Comparison of ENCODE assay signal across 24 cellular contexts in the genomic region with DNA sequence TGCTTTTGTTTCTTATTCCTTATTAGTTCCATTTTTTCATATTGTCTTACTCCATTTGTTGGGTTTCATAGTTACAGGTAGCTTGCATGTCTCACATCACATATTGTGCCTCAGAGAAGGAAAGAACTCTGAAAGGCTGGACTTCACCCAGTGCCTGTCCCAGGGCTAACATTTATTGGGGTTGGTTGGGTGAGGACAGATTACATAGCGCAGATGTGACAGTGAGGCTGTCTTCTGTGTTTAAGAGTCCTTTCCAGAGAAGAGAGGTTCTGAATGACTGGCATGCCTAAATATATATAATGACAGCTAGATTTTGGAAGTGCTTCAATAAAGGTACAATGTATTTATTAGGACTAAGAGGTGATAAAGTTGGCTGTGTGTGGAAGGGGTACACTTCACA. TPM values are rescaled to one million over a fixed set of nuclear protein-coding genes. Genes with fewer than 3 reads are reported as not detected.
A peak's percentile ranks its signal among the peaks of the same experiment; 100 is the strongest.
DNase-seq lines count a peak whose midpoint lies in the region; ATAC-seq and TF ChIP-seq lines count a peak whose summit lies in the region.
"Had no signal": no experiment of that assay in that cellular context is flagged by ENCODE, and none has a peak within 500 bp of the region (broad histone marks: within the 10 kb centered on the region; RNA-seq: fewer than 3 reads in every experiment).

No MANE protein-coding gene starts in this region.

- H3K27ac Mint-ChIP-seq in activated CD4-positive, alpha-beta T cell treated with anti-CD3 and anti-CD28 coated beads for 36 hours = peak overlapping the region; percentile 35
- H3K27ac Mint-ChIP-seq in natural killer cell (peak overlapping the region; percentile 62 to 92), endothelial cell (ENCODE audit: unreplicated experiment) (peak overlapping the region; percentile 2)
- H3K27ac Mint-ChIP-seq in natural killer cell treated with Interleukin-12 subunit alpha and Interleukin-12 subunit beta and Interleukin-15 and Interleukin-18, amount 100 ng/mL, for 72 hours = peak overlapping the region in 1 of 2 donors; percentile 97
- H3K27ac Mint-ChIP-seq in stimulated activated effector memory CD8-positive, alpha-beta T cell treated with anti-CD3 and anti-CD28 coated beads, Interleukin-12 subunit alpha, Interleukin-12 subunit beta, amount 100 ng/mL, for 72 hours = peak overlapping the region; percentile 33
- H3K27ac Mint-ChIP-seq: activated CD4-positive, alpha-beta memory T cell treated with anti-CD3 and anti-CD28 coated beads for 36 hours; activated naive CD8-positive, alpha-beta T cell treated with anti-CD3 and anti-CD28 coated beads for 36 hours; mesothelial cell of epicardium had no signal

- no peak for DNase-seq in activated CD4-positive, alpha-beta T cell treated with anti-CD3 and anti-CD28 coated beads for 36 hours
- no peak for DNase-seq in activated CD4-positive, alpha-beta T cell treated with anti-CD3 and anti-CD28 coated beads, Interleukin-2, amount 50 U/mL, for 4 hours
- no peak for DNase-seq in natural killer cell
- DNase-seq in natural killer cell treated with Interleukin-12 subunit alpha and Interleukin-12 subunit beta and Interleukin-15 and Interleukin-18, amount 100 ng/mL, for 72 hours (ENCODE audit: low spot score) = no peak
- no peak for DNase-seq in endothelial cell (ENCODE audit: low spot score)
- no peak for DNase-seq in stimulated activated effector memory CD8-positive, alpha-beta T cell treated with anti-CD3 and anti-CD28 coated beads, Interleukin-12 subunit alpha, Interleukin-12 subunit beta, amount 100 ng/mL, for 72 hours (ENCODE audit: low spot score in 2 of 2)
- DNase-seq in NCI-H1105 treated with DMSO at 0.1 percent for 48 hours (lab: John Stamatoyannopoulos, UW) = no peak
- DNase-seq in NCI-H1105 (lab: John Stamatoyannopoulos, UW) = no peak
- DNase-seq: activated CD4-positive, alpha-beta memory T cell treated with anti-CD3 and anti-CD28 coated beads for 36 hours; activated CD8-positive, alpha-beta memory T cell treated with anti-CD3 and anti-CD28 coated beads, Interleukin-2, amount 50 U/mL, for 48 hours; activated naive CD8-positive, alpha-beta T cell treated with anti-CD3 and anti-CD28 coated beads for 36 hours; central memory CD4-positive, alpha-beta T cell; glutamatergic neuron; GOT3; naive B cell; NCI-H1092 treated with DMSO at 0.1 percent for 48 hours; NCI-H1930; NCI-H2171 treated with DMSO at 0.1 percent for 48 hours; NCI-H510A treated with DMSO at 0.1 percent for 48 hours; RPMI8226; stimulated activated CD4-positive, alpha-beta T cell treated with anti-CD3 and anti-CD28 coated beads, Interleukin-2, amount 100 ng/mL, for 24 hours; thyroid gland had no signal

- POLR2A ChIA-PET in activated CD4-positive, alpha-beta T cell treated with anti-CD3 and anti-CD28 coated beads for 36 hours (lab: Charles Lee) = no interaction called here

- no peak overlapping the region for H3K4me3 Mint-ChIP-seq in activated CD4-positive, alpha-beta T cell treated with anti-CD3 and anti-CD28 coated beads for 36 hours
- H3K4me3 Mint-ChIP-seq in natural killer cell = peak overlapping the region; percentile 2
- H3K4me3 Mint-ChIP-seq in natural killer cell treated with Interleukin-12 subunit alpha and Interleukin-12 subunit beta and Interleukin-15 and Interleukin-18, amount 100 ng/mL, for 72 hours = no peak overlapping the region
- no peak overlapping the region for H3K4me3 Mint-ChIP-seq in endothelial cell (ENCODE audit: unreplicated experiment)
- no peak overlapping the region for H3K4me3 Mint-ChIP-seq in stimulated activated effector memory CD8-positive, alpha-beta T cell treated with anti-CD3 and anti-CD28 coated beads, Interleukin-12 subunit alpha, Interleukin-12 subunit beta, amount 100 ng/mL, for 72 hours
- H3K4me3 Mint-ChIP-seq: activated CD4-positive, alpha-beta memory T cell treated with anti-CD3 and anti-CD28 coated beads for 36 hours; mesothelial cell of epicardium had no signal

- no peak for TF ChIP-seq CTCF in natural killer cell (IDR thresholded peaks at IDR 0.05)
- no peak for TF ChIP-seq CTCF in endothelial cell (IDR thresholded peaks at IDR 0.05; ENCODE audit: unreplicated experiment)

- intact Hi-C loops in activated CD4-positive, alpha-beta T cell treated with anti-CD3 and anti-CD28 coated beads for 36 hours (cut with DNase I, micrococcal nuclease) = loop anchor here (5.0 to 10.0 kb wide), 4 partner anchors 411 to 1961 kb away; partner anchors contain the start of genes IL15 (in 1 of the 2), SCOC (in 1 of the 2), SETD7 (in 1 of the 2) and USP38 (in 1 of the 2)
- intact Hi-C loops in natural killer cell (cut with micrococcal nuclease) = loop anchor here (5.0 to 10.0 kb wide), 3 partner anchors 699 to 1961 kb away; partner anchors contain the start of genes ELMOD2, SCOC and USP38

- no peak for ATAC-seq in activated CD4-positive, alpha-beta T cell treated with anti-CD3 and anti-CD28 coated beads for 36 hours
- no peak for ATAC-seq in natural killer cell
- ATAC-seq in natural killer cell treated with Interleukin-12 subunit alpha and Interleukin-12 subunit beta and Interleukin-15 and Interleukin-18, amount 100 ng/mL, for 72 hours = no peak
- no peak for ATAC-seq in stimulated activated effector memory CD8-positive, alpha-beta T cell treated with anti-CD3 and anti-CD28 coated beads, Interleukin-12 subunit alpha, Interleukin-12 subunit beta, amount 100 ng/mL, for 72 hours
- ATAC-seq: activated CD4-positive, CD25-positive, alpha-beta regulatory T cell treated with anti-CD3 and anti-CD28 coated beads, Interleukin-2, amount 50 U/mL, for 24 hours had no signal

- peaks cover 46% of the 10 kb centered on the region for H3K36me3 Mint-ChIP-seq in activated CD4-positive, alpha-beta T cell treated with anti-CD3 and anti-CD28 coated beads for 36 hours (ENCODE audit: low read depth)
- H3K36me3 Mint-ChIP-seq in natural killer cell (peaks cover 5% of the 10 kb centered on the region), endothelial cell (ENCODE audit: low read depth, unreplicated experiment) (peaks cover 13% of the 10 kb centered on the region)
- peaks cover 21% of the 10 kb centered on the region for H3K36me3 Mint-ChIP-seq in natural killer cell treated with Interleukin-12 subunit alpha and Interleukin-12 subunit beta and Interleukin-15 and Interleukin-18, amount 100 ng/mL, for 72 hours
- peaks cover 75% of the 10 kb centered on the region for H3K36me3 Mint-ChIP-seq in stimulated activated effector memory CD8-positive, alpha-beta T cell treated with anti-CD3 and anti-CD28 coated beads, Interleukin-12 subunit alpha, Interleukin-12 subunit beta, amount 100 ng/mL, for 72 hours

- H3K27me3 Mint-ChIP-seq in activated CD4-positive, alpha-beta T cell treated with anti-CD3 and anti-CD28 coated beads for 36 hours = no peaks in the 10 kb centered on the region
- peaks cover 6 to 13% of the 10 kb centered on the region in 2 donors for H3K27me3 Mint-ChIP-seq in natural killer cell (ENCODE audit: low read depth in 2 of 2)
- peaks cover 6 to 8% of the 10 kb centered on the region in 2 donors for H3K27me3 Mint-ChIP-seq in natural killer cell treated with Interleukin-12 subunit alpha and Interleukin-12 subunit beta and Interleukin-15 and Interleukin-18, amount 100 ng/mL, for 72 hours
- H3K27me3 Mint-ChIP-seq in endothelial cell (ENCODE audit: unreplicated experiment) = peaks cover 3% of the 10 kb centered on the region
- H3K27me3 Mint-ChIP-seq: activated naive CD8-positive, alpha-beta T cell treated with anti-CD3 and anti-CD28 coated beads for 36 hours had no signal

- CTCF ChIA-PET in activated CD4-positive, alpha-beta T cell treated with anti-CD3 and anti-CD28 coated beads for 36 hours (lab: Charles Lee) = interaction anchor here (0.6 kb wide), 1 partner anchor 1902 kb away, joined by 4 read pairs; no protein-coding TSS in a partner anchor

- no peaks in the 10 kb centered on the region for H3K9me3 Mint-ChIP-seq in activated CD4-positive, alpha-beta T cell treated with anti-CD3 and anti-CD28 coated beads for 36 hours (ENCODE audit: low read depth)
- no peaks in the 10 kb centered on the region for H3K9me3 Mint-ChIP-seq in natural killer cell
- no peaks in the 10 kb centered on the region for H3K9me3 Mint-ChIP-seq in natural killer cell treated with Interleukin-12 subunit alpha and Interleukin-12 subunit beta and Interleukin-15 and Interleukin-18, amount 100 ng/mL, for 72 hours
- no peaks in the 10 kb centered on the region for H3K9me3 Mint-ChIP-seq in endothelial cell (ENCODE audit: unreplicated experiment)
- no peaks in the 10 kb centered on the region for H3K9me3 Mint-ChIP-seq in stimulated activated effector memory CD8-positive, alpha-beta T cell treated with anti-CD3 and anti-CD28 coated beads, Interleukin-12 subunit alpha, Interleukin-12 subunit beta, amount 100 ng/mL, for 72 hours
- H3K9me3 Mint-ChIP-seq: activated CD4-positive, alpha-beta memory T cell treated with anti-CD3 and anti-CD28 coated beads for 36 hours; activated naive CD8-positive, alpha-beta T cell treated with anti-CD3 and anti-CD28 coated beads for 36 hours; mesothelial cell of epicardium had no signal

- H3K4me1 Mint-ChIP-seq in activated CD4-positive, alpha-beta T cell treated with anti-CD3 and anti-CD28 coated beads for 36 hours = peaks cover 42% of the 10 kb centered on the region
- H3K4me1 Mint-ChIP-seq in natural killer cell = peaks cover 29 to 41% of the 10 kb centered on the region in 2 donors
- H3K4me1 Mint-ChIP-seq in natural killer cell treated with Interleukin-12 subunit alpha and Interleukin-12 subunit beta and Interleukin-15 and Interleukin-18, amount 100 ng/mL, for 72 hours (ENCODE audit: low read depth in 2 of 2) = peaks cover 23 to 31% of the 10 kb centered on the region in 2 donors
- peaks cover 26% of the 10 kb centered on the region for H3K4me1 Mint-ChIP-seq in endothelial cell (ENCODE audit: unreplicated experiment)
- H3K4me1 Mint-ChIP-seq in stimulated activated effector memory CD8-positive, alpha-beta T cell treated with anti-CD3 and anti-CD28 coated beads, Interleukin-12 subunit alpha, Interleukin-12 subunit beta, amount 100 ng/mL, for 72 hours = peaks cover 28% of the 10 kb centered on the region

RNA-seq across cellular contexts. Expression of gene ZNF330, which starts 2.7 kb away (rescaled TPM):
- total RNA-seq in activated CD4-positive, alpha-beta T cell treated with anti-CD3 and anti-CD28 coated beads for 36 hours = 10 to 100 TPM; 40.5 to 65.7 TPM
- total RNA-seq in natural killer cell (10 to 100 TPM; 25.3 to 34.8 (median 34.7) TPM), endothelial cell (ENCODE audit: unreplicated experiment) (41.8 TPM)
- total RNA-seq in natural killer cell treated with Interleukin-12 subunit alpha and Interleukin-12 subunit beta and Interleukin-15 and Interleukin-18, amount 100 ng/mL, for 72 hours = 10 to 100 TPM; 32.4 to 36.0 TPM
